9 cellular contexts compared by ENCODE assay signal in the genomic region with DNA sequence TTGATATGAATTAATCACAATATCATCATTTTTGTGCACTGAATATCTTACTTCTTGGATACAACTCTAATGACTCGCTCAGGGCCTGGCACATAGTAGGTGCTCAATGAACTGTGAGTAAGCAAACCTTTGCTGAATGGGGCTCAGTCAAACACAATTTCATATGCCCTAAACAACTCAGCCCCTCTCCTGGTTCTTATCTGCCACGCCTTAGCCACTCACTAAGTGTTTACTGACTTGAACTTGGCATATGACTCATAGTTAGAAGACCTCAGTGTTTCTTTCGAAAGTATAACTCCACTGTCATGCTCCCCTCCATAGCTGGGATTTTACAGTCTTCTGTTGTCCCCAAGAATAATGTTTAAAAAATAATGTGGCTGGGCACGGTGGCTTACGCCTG. TPM values are rescaled to one million over a fixed set of nuclear protein-coding genes. Genes with fewer than 3 reads are reported as not detected.
DNase-seq lines count a peak whose midpoint lies in the region; ATAC-seq and TF ChIP-seq lines count a peak whose summit lies in the region.
"Had no signal": no experiment of that assay in that cellular context is flagged by ENCODE, and none has a peak within 500 bp of the region (broad histone marks: within the 10 kb centered on the region; RNA-seq: fewer than 3 reads in every experiment).

No MANE protein-coding gene starts in this region.

- H3K9me3 Mint-ChIP-seq in CD4-positive, alpha-beta memory T cell: peaks cover 0 to 2% (median 0%) of the 10 kb centered on the region in 8 donors

- peak; percentile 51 to 73 for ATAC-seq in lower lobe of right lung
- no peak for ATAC-seq in sciatic nerve
- ATAC-seq in GM21786 (IDR thresholded peaks at IDR 0.05; ENCODE audit: unreplicated experiment): no peak
- no peak for ATAC-seq in GM19395 (IDR thresholded peaks at IDR 0.05; ENCODE audit: unreplicated experiment)

- POLR2A ChIA-PET in CD4-positive, alpha-beta memory T cell (lab: Charles Lee; ENCODE audit: partially characterized antibody): no interaction called here

- H3K27me3 Mint-ChIP-seq in CD4-positive, alpha-beta memory T cell: peaks cover 0 to 1% of the 10 kb centered on the region in 2 donors

- no peaks in the 10 kb centered on the region for H3K36me3 ChIP-seq in lower lobe of right lung
- no peaks in the 10 kb centered on the region for H3K36me3 ChIP-seq in CD4-positive, alpha-beta memory T cell (ENCODE audit: insufficient read depth, low read length)

- H3K9me3 ChIP-seq in lower lobe of right lung: no peaks in the 10 kb centered on the region
- no peaks in the 10 kb centered on the region for H3K9me3 ChIP-seq in CD4-positive, alpha-beta memory T cell (ENCODE audit: control insufficient read depth in 1 of 2, low read length in 2 of 2)

- no peaks in the 10 kb centered on the region for H3K36me3 Mint-ChIP-seq in CD4-positive, alpha-beta memory T cell

- DNase-seq in ELR (ENCODE audit: low read depth) (peak; percentile 75), HT1080 (ENCODE audit: low read depth) (peak; percentile 73), activated T-cell treated with anti-CD3 and anti-CD28 coated beads for 48 hours (ENCODE audit: low read depth) (peak; percentile 27), lower lobe of right lung (no peak), sciatic nerve (ENCODE audit: low spot score) (no peak)
- no peak for DNase-seq in CD4-positive, alpha-beta memory T cell

- peak overlapping the region in 1 of 8 donors; percentile 4 for H3K4me3 Mint-ChIP-seq in CD4-positive, alpha-beta memory T cell

- CTCF ChIA-PET in CD4-positive, alpha-beta memory T cell (lab: Charles Lee; ENCODE audit: partially characterized antibody): interaction anchor here (8.0 to 9.8 kb wide), 2 partner anchors 8 to 200 kb away, joined by 82 to 127 read pairs; no protein-coding TSS in a partner anchor

- H3K27ac Mint-ChIP-seq in CD4-positive, alpha-beta memory T cell: no peak overlapping the region

- H3K4me1 ChIP-seq in lower lobe of right lung: peaks cover 40% of the 10 kb centered on the region
- peaks cover 19% of the 10 kb centered on the region for H3K4me1 ChIP-seq in CD4-positive, alpha-beta memory T cell (ENCODE audit: insufficient read depth, low read length)

- intact Hi-C loops in lower lobe of right lung (cut with DNase I) (no loop called here), sciatic nerve (cut with DNase I) (no loop called here)
- intact Hi-C loops in CD4-positive, alpha-beta memory T cell (cut with micrococcal nuclease): no loop called here

- peaks cover 11% of the 10 kb centered on the region for H3K27me3 ChIP-seq in lower lobe of right lung (ENCODE audit: low read depth)
- no peaks in the 10 kb centered on the region for H3K27me3 ChIP-seq in CD4-positive, alpha-beta memory T cell (ENCODE audit: insufficient read depth, low read length)

- no peak overlapping the region for H3K4me3 ChIP-seq in lower lobe of right lung
- no peak overlapping the region for H3K4me3 ChIP-seq in CD4-positive, alpha-beta memory T cell (ENCODE audit: low read length in 2 of 2)
- H3K4me3 ChIP-seq: skin epidermis had no signal

- no peak for TF ChIP-seq CTCF in lower lobe of right lung (IDR thresholded peaks at IDR 0.05)

- peaks cover 11 to 31% (median 22%) of the 10 kb centered on the region in 4 donors for H3K4me1 Mint-ChIP-seq in CD4-positive, alpha-beta memory T cell

- H3K27ac ChIP-seq in lower lobe of right lung: no peak overlapping the region
- H3K27ac ChIP-seq in CD4-positive, alpha-beta memory T cell (ENCODE audit: low read depth, low read length): no peak overlapping the region

RNA-seq across cellular contexts. Expression of a gene that starts 4.8 kb away (rescaled TPM):
- total RNA-seq in HT1080 (2014; rRNA removed; shearing (Covaris generic)): not detected in 2 replicates
- polyA plus RNA-seq in HT1080 (2015; cell fraction: cytosol; rRNA removed): not detected in 2 replicates
- polyA plus RNA-seq in HT1080 (2015; cell fraction: nucleus; rRNA removed): not detected in 2 replicates
- total RNA-seq in lower lobe of right lung (11.7 TPM), sciatic nerve (0.49 TPM)
- total RNA-seq in CD4-positive, alpha-beta memory T cell: 1 to 10 TPM; 3.0 to 4.5 TPM
- 1 to 10 TPM in 1 of 2 donors, under 1 TPM in 1; 0.88 to 1.1 TPM for polyA plus RNA-seq in CD4-positive, alpha-beta memory T cell

RNA-seq across cellular contexts. Expression of a gene that starts 48.9 kb away (rescaled TPM):
- total RNA-seq in HT1080 (2014; rRNA removed; shearing (Covaris generic)): 0.33 and 0.64 TPM in 2 replicates
- 0.14 and 0.26 TPM in 2 replicates for polyA plus RNA-seq in HT1080 (2015; cell fraction: cytosol; rRNA removed)
- 0.25 and 0.46 TPM in 2 replicates for polyA plus RNA-seq in HT1080 (2015; cell fraction: nucleus; rRNA removed)
- total RNA-seq in lower lobe of right lung (0.83 TPM), sciatic nerve (not detected)
- not detected for total RNA-seq in CD4-positive, alpha-beta memory T cell
- polyA plus RNA-seq in CD4-positive, alpha-beta memory T cell: not detected

Comparison
In these comparisons a context has a peak if more than half of its experiments do, and no peak if none do; other contexts are left out.
1. DNase-seq: peak in ELR (single experiment), HT1080 (single experiment) and activated T-cell treated with anti-CD3 and anti-CD28 coated beads for 48 hours (single experiment); none in lower lobe of right lung (single experiment), sciatic nerve (single experiment) and CD4-positive, alpha-beta memory T cell (0 of 5).
2. ATAC-seq: peak in lower lobe of right lung (2 of 2); none in sciatic nerve (single experiment), GM21786 (single experiment) and GM19395 (single experiment).